In genomic region chr9:122197334-122197872, GRCh38 we compare ENCODE assay signal across 20 cellular contexts. TPM values are rescaled to one million over a fixed set of nuclear protein-coding genes. Genes with fewer than 3 reads are reported as not detected.
DNase-seq lines count a peak whose midpoint lies in the region; ATAC-seq and TF ChIP-seq lines count a peak whose summit lies in the region.
"Had no signal": no experiment of that assay in that cellular context is flagged by ENCODE, and none has a peak within 500 bp of the region (broad histone marks: within the 10 kb centered on the region; RNA-seq: fewer than 3 reads in every experiment).

No MANE protein-coding gene starts in this region.

- no peak for TF ChIP-seq POLR2A in gastroesophageal sphincter (IDR thresholded peaks at IDR 0.05)

- peaks cover 9% of the 10 kb centered on the region for H3K27me3 ChIP-seq in gastroesophageal sphincter

- TF ChIP-seq CTCF in gastroesophageal sphincter (IDR thresholded peaks at IDR 0.05) = no peak

- DNase-seq in DMS153 (lab: John Stamatoyannopoulos, UW) (peak; percentile 93), NCI-H2171 (lab: John Stamatoyannopoulos, UW) (peak; percentile 15), SHP77 treated with DMSO at 0.1 percent for 48 hours (lab: John Stamatoyannopoulos, UW) (peak; percentile 53), cardiac septum (ENCODE audit: low spot score) (no peak)
- DNase-seq in activated CD4-positive, alpha-beta T cell treated with anti-CD3 and anti-CD28 coated beads, Interleukin-2, amount 50 U/mL, for 1 hour = no peak
- no peak for DNase-seq in activated CD8-positive, alpha-beta memory T cell treated with anti-CD3 and anti-CD28 coated beads, Interleukin-2, amount 50 U/mL, for 4 hours
- DNase-seq: activated CD8-positive, alpha-beta T cell treated with anti-CD3 and anti-CD28 coated beads, Interleukin-2, amount 10 ng/mL, durations not matched to agents 7 days and 5 days; caudate nucleus; CD8-positive, alpha-beta T cell; effector CD4-positive, alpha-beta T cell; GDM1; islet precursor cell; MM.1S; T-cell had no signal

- H3K9me3 ChIP-seq in gastroesophageal sphincter = no peaks in the 10 kb centered on the region

- H3K27ac ChIP-seq in gastroesophageal sphincter = no peak overlapping the region
- H3K27ac ChIP-seq: RWPE1 had no signal

- H3K4me3 ChIP-seq in gastroesophageal sphincter = no peak overlapping the region

- no peaks in the 10 kb centered on the region for H3K36me3 ChIP-seq in gastroesophageal sphincter

- no peak for TF ChIP-seq EP300 in gastroesophageal sphincter (IDR thresholded peaks at IDR 0.05)

- H3K4me1 ChIP-seq in gastroesophageal sphincter = no peaks in the 10 kb centered on the region

- 67 to 80% methylated on average over 6 to 7 of the region's 10 CpGs for WGBS in gastroesophageal sphincter (ENCODE audit: low coverage in 1 of 2), 2 donors

- peak; percentile 70 for ATAC-seq in HG03354 (IDR thresholded peaks at IDR 0.05; ENCODE audit: poor library complexity, severe bottlenecking, unreplicated experiment)
- ATAC-seq in gastroesophageal sphincter = no peak
- ATAC-seq: activated CD8-positive, alpha-beta T cell treated with anti-CD3 and anti-CD28 coated beads, Interleukin-2, amount 10 ng/mL, durations not matched to agents 7 days and 5 days; activated T-helper 17 cell treated with anti-CD3 and anti-CD28 coated beads, Interleukin-2, amount 50 U/mL, for 72 hours; CD8-positive, alpha-beta T cell; T-cell had no signal

- intact Hi-C loops in cardiac septum (cut with DNase I) = no loop called here

RNA-seq across cellular contexts. Expression of gene LHX6, which starts 31.4 kb away (rescaled TPM):
- total RNA-seq in gastroesophageal sphincter (10 to 100 TPM in 1 of 4 donors, 1 to 10 TPM in 3; 1.7 to 13.0 (median 4.9) TPM), cardiac septum (10.8 TPM)
- total RNA-seq: activated CD8-positive, alpha-beta T cell treated with anti-CD3 and anti-CD28 coated beads, Interleukin-2, amount 10 ng/mL, durations not matched to agents 7 days and 5 days; activated T-helper 17 cell treated with anti-CD3 and anti-CD28 coated beads, Interleukin-2, amount 50 U/mL, for 72 hours; CD8-positive, alpha-beta T cell; T-cell had no signal

RNA-seq across cellular contexts. Expression of gene MORN5, which starts 37.7 kb away (rescaled TPM):
- total RNA-seq in gastroesophageal sphincter = 1 to 10 TPM in 1 of 4 donors, not detected in 3; 6.2 TPM
- total RNA-seq in cardiac septum = not detected
- total RNA-seq: activated CD8-positive, alpha-beta T cell treated with anti-CD3 and anti-CD28 coated beads, Interleukin-2, amount 10 ng/mL, durations not matched to agents 7 days and 5 days; activated T-helper 17 cell treated with anti-CD3 and anti-CD28 coated beads, Interleukin-2, amount 50 U/mL, for 72 hours; CD8-positive, alpha-beta T cell; mesenteric fat pad; neural crest cell; T-cell had no signal

RNA-seq across cellular contexts. Expression of gene NDUFA8, which starts 37.8 kb away (rescaled TPM):
- total RNA-seq in gastroesophageal sphincter (10 to 100 TPM; 39.0 to 84.0 (median 71.9) TPM), cardiac septum (230 TPM)

Comparison
In these comparisons a context has a peak if more than half of its experiments do, and no peak if none do; other contexts are left out.
1. DNase-seq: peak in DMS153 (single experiment), NCI-H2171 (single experiment) and SHP77 treated with DMSO at 0.1 percent for 48 hours (single experiment); none in activated CD4-positive, alpha-beta T cell treated with anti-CD3 and anti-CD28 coated beads, Interleukin-2, amount 50 U/mL, for 1 hour (single experiment), cardiac septum (single experiment) and activated CD8-positive, alpha-beta memory T cell treated with anti-CD3 and anti-CD28 coated beads, Interleukin-2, amount 50 U/mL, for 4 hours (single experiment).